32 cellular contexts compared by ENCODE assay signal in genomic region chr12:131190965-131191364, GRCh38.
"Had no signal": no experiment of that assay in that cellular context is flagged by ENCODE, and none has a peak within 500 bp of the region (broad histone marks: within the 10 kb centered on the region; RNA-seq: fewer than 3 reads in every experiment).

No MANE protein-coding gene starts in this region.

- H2AFZ ChIP-seq: neural progenitor cell, parathyroid adenoma had no signal

- H3K9ac ChIP-seq: neural progenitor cell, parathyroid adenoma had no signal

- H3K36me3 Mint-ChIP-seq: naive thymus-derived CD8-positive, alpha-beta T cell; natural killer cell treated with Interleukin-12 subunit alpha and Interleukin-12 subunit beta and Interleukin-15 and Interleukin-18, amount 100 ng/mL, for 72 hours; neural progenitor cell; stimulated activated memory B cell treated with anti-CD40 and anti-IgM and Interleukin-4, amounts not matched to agents 10 μg/mL and 1 μg/mL and 100 μg/mL, for 72 hours; type B pancreatic cell had no signal

- H3K27me3 ChIP-seq: neural progenitor cell, ovary, testis, transverse colon, upper lobe of right lung, uterus had no signal

- H3K4me2 ChIP-seq: neural progenitor cell, smooth muscle cell had no signal

- H3K79me2 ChIP-seq: parathyroid adenoma had no signal

- H3K27ac ChIP-seq: neural progenitor cell, ovary, parathyroid adenoma, psoas muscle, skin epidermis, spleen, suprapubic skin, testis, tibial artery, transverse colon, upper lobe of right lung, uterus had no signal

- H3K4me1 ChIP-seq: neural progenitor cell, parathyroid adenoma, psoas muscle, spleen, suprapubic skin, testis, tibial artery, transverse colon, upper lobe of right lung, uterus had no signal

- H3K4me3 Mint-ChIP-seq: naive thymus-derived CD8-positive, alpha-beta T cell; natural killer cell treated with Interleukin-12 subunit alpha and Interleukin-12 subunit beta and Interleukin-15 and Interleukin-18, amount 100 ng/mL, for 72 hours; nephron progenitor cell; neural progenitor cell; stimulated activated memory B cell treated with anti-CD40 and anti-IgM and Interleukin-4, amounts not matched to agents 10 μg/mL and 1 μg/mL and 100 μg/mL, for 72 hours; stimulated activated naive CD8-positive, alpha-beta T cell treated with anti-CD3 and anti-CD28 coated beads, Interleukin-15, amount 100 ng/mL, for 72 hours; type B pancreatic cell had no signal

- H3K36me3 ChIP-seq: neural progenitor cell, ovary, spleen, suprapubic skin, tibial artery, transverse colon, upper lobe of right lung, uterus had no signal

- H3K4me1 Mint-ChIP-seq: naive thymus-derived CD8-positive, alpha-beta T cell; nephron progenitor cell; neural progenitor cell; stimulated activated memory B cell treated with anti-CD40 and anti-IgM and Interleukin-4, amounts not matched to agents 10 μg/mL and 1 μg/mL and 100 μg/mL, for 72 hours; stimulated activated naive CD8-positive, alpha-beta T cell treated with anti-CD3 and anti-CD28 coated beads, Interleukin-15, amount 100 ng/mL, for 72 hours had no signal

- H3K4me3 ChIP-seq: neural progenitor cell, ovary, psoas muscle, skin epidermis, smooth muscle cell, spleen, suprapubic skin, testis, tibial artery, transverse colon, upper lobe of right lung, uterus had no signal

- DNase-seq: naive thymus-derived CD8-positive, alpha-beta T cell; nephron progenitor cell; occipital lobe; ovary; posterior cingulate gyrus; psoas muscle; right cardiac atrium; spleen; stimulated activated CD4-positive, alpha-beta T cell treated with anti-CD3 and anti-CD28 coated beads, Interleukin-12 subunit alpha, Interleukin-12 subunit beta, amount 100 ng/mL, for 4 hours; stimulated activated CD4-positive, alpha-beta T cell treated with anti-CD3 and anti-CD28 coated beads, Interleukin-1b, Interleukin-23, amount 100 ng/mL, for 48 hours; stimulated activated CD4-positive, alpha-beta T cell treated with anti-CD3 and anti-CD28 coated beads, Interleukin-4, amount 100 ng/mL, for 1 hour; stimulated activated CD4-positive, alpha-beta T cell treated with anti-CD3 and anti-CD28 coated beads, Interleukin-4, amount 100 ng/mL, for 4 hours; stimulated activated CD8-positive, alpha-beta memory T cell treated with anti-CD3 and anti-CD28 coated beads, Interleukin-4, amount 100 ng/mL, for 48 hours; stimulated activated naive CD4-positive, alpha-beta T cell; stimulated activated naive CD8-positive, alpha-beta T cell treated with anti-CD3 and anti-CD28 coated beads, Interleukin-15, amount 100 ng/mL, for 72 hours; stimulated activated naive CD8-positive, alpha-beta T cell treated with anti-CD3 and anti-CD28 coated beads, Interleukin-15, Interleukin-2, amounts not matched to agents 100 U/mL and 50 U/mL, for 24 hours; substantia nigra; testis; tibial artery; transverse colon; upper lobe of right lung; uterus had no signal

- H3K9me3 Mint-ChIP-seq: natural killer cell treated with Interleukin-12 subunit alpha and Interleukin-12 subunit beta and Interleukin-15 and Interleukin-18, amount 100 ng/mL, for 72 hours; type B pancreatic cell had no signal

- H3K9me3 ChIP-seq: ovary, psoas muscle, suprapubic skin, testis, tibial artery, transverse colon, upper lobe of right lung, uterus had no signal

- H3K27ac Mint-ChIP-seq: naive thymus-derived CD8-positive, alpha-beta T cell; natural killer cell treated with Interleukin-12 subunit alpha and Interleukin-12 subunit beta and Interleukin-15 and Interleukin-18, amount 100 ng/mL, for 72 hours; nephron progenitor cell; neural progenitor cell; progenitor cell of endocrine pancreas; stimulated activated memory B cell treated with anti-CD40 and anti-IgM and Interleukin-4, amounts not matched to agents 10 μg/mL and 1 μg/mL and 100 μg/mL, for 72 hours; stimulated activated naive CD8-positive, alpha-beta T cell treated with anti-CD3 and anti-CD28 coated beads, Interleukin-15, amount 100 ng/mL, for 72 hours; type B pancreatic cell had no signal

- ATAC-seq: naive thymus-derived CD8-positive, alpha-beta T cell; natural killer cell treated with Interleukin-12 subunit alpha and Interleukin-12 subunit beta and Interleukin-15 and Interleukin-18, amount 100 ng/mL, for 72 hours; psoas muscle; right cardiac atrium; sciatic nerve; stimulated activated memory B cell treated with anti-CD40 and anti-IgM and Interleukin-4, amounts not matched to agents 10 μg/mL and 1 μg/mL and 100 μg/mL, for 72 hours; stimulated activated naive CD8-positive, alpha-beta T cell treated with anti-CD3 and anti-CD28 coated beads, Interleukin-15, amount 100 ng/mL, for 72 hours; stimulated activated naive CD8-positive, alpha-beta T cell treated with anti-CD3 and anti-CD28 coated beads, Interleukin-15, Interleukin-2, amounts not matched to agents 100 U/mL and 50 U/mL, for 24 hours; upper lobe of right lung had no signal
